Comparison of ENCODE assay signal across 1 cellular context in genomic region chr1:24567792-24568388, GRCh38.
TF ChIP-seq lines count a peak whose summit lies in the region.

No MANE protein-coding gene starts in this region.

TF ChIP-seq in GM23338, 12 proteins besides CTCF, POLR2A, EP300 and RAD21:
- TF ChIP-seq ZNF462 (CRISPR knock-in tag; IDR thresholded peaks at IDR 0.05) = no peak
- no peak for TF ChIP-seq ZNF114 (CRISPR knock-in tag; IDR thresholded peaks at IDR 0.05)
- no peak for TF ChIP-seq JUNB (IDR thresholded peaks at IDR 0.05; ENCODE audit: unreplicated experiment)
- no peak for TF ChIP-seq REST (IDR thresholded peaks at IDR 0.05; ENCODE audit: unreplicated experiment)
- no peak for TF ChIP-seq CREB1 (CRISPR knock-in tag; IDR thresholded peaks at IDR 0.05; ENCODE audit: low read depth)
- TF ChIP-seq NANOG (IDR thresholded peaks at IDR 0.05; ENCODE audit: borderline replicate concordance) = no peak
- TF ChIP-seq STAT1 (IDR thresholded peaks at IDR 0.05; ENCODE audit: unreplicated experiment) = no peak
- no peak for TF ChIP-seq POLR2AphosphoS5 (IDR thresholded peaks at IDR 0.05; ENCODE audit: low read depth)
- TF ChIP-seq ETS1 (IDR thresholded peaks at IDR 0.05) = no peak
